ENCODE assay signal across 37 cellular contexts in genomic region chr15:72766780-72767179, GRCh38. TPM values are rescaled to one million over a fixed set of nuclear protein-coding genes. Genes with fewer than 3 reads are reported as not detected.
DNase-seq lines count a peak whose midpoint lies in the region; ATAC-seq, FAIRE-seq and TF ChIP-seq lines count a peak whose summit lies in the region.
"Had no signal": no experiment of that assay in that cellular context is flagged by ENCODE, and none has a peak within 500 bp of the region (broad histone marks: within the 10 kb centered on the region; RNA-seq: fewer than 3 reads in every experiment).

No MANE protein-coding gene starts in this region.

- no peaks in the 10 kb centered on the region for H3K27me3 ChIP-seq in adipocyte (replicated peaks; ENCODE audit: control insufficient read depth, insufficient read depth, low read length)
- H3K27me3 ChIP-seq in K562 (ENCODE audit: control insufficient read depth in 2 of 2, insufficient read depth in 2 of 2, low read length in 2 of 2), result no peaks in the 10 kb centered on the region
- H3K27me3 ChIP-seq: BE2C; BLaER1; BLaER1 treated with 17β-estradiol and CSF1 and Interleukin-3, amounts not matched to agents 10 nM and 100 nM had no signal

- no peak overlapping the region for H3K4me3 Mint-ChIP-seq in activated T-cell treated with anti-CD3 and anti-CD28 coated beads, Interleukin-2, amount 50 U/mL, for 72 hours
- H3K4me3 Mint-ChIP-seq in progenitor cell of endocrine pancreas (ENCODE audit: low read depth), result no peak overlapping the region
- H3K4me3 Mint-ChIP-seq: B cell; CD14-positive monocyte; CD4-positive, alpha-beta memory T cell; CD4-positive, alpha-beta T cell; CD4-positive, CD25-positive, alpha-beta regulatory T cell; CD8-positive, alpha-beta memory T cell; CD8-positive, alpha-beta T cell had no signal

- TF ChIP-seq CTCF in HEK293 (tag by site-specific recombination; IDR thresholded peaks at IDR 0.05) (no peak), K562 (IDR thresholded peaks at IDR 0.05 in 2 of 3, conservative IDR thresholded peaks at IDR 0.05 in 1 of 3; ENCODE audit: insufficient read depth in 2 of 3, low read depth in 1 of 3, low read length in 3 of 3) (no peak), progenitor cell of endocrine pancreas (IDR thresholded peaks at IDR 0.05; ENCODE audit: unreplicated experiment) (no peak)

- FAIRE-seq in K562 (lab: Jason Lieb, UNC), result no peak
- FAIRE-seq: A204.1, D721Med had no signal

- POLR2A ChIA-PET in HEK293 (lab: Yijun Ruan, JAX), result no interaction called here
- POLR2A ChIA-PET in K562 (lab: Yijun Ruan, JAX), result no interaction called here

- no TSS peak for BruUV-seq in K562 (replicated peaks; lab: Mats Ljungman, UMichigan)

- H3K27ac ChIP-seq in HEK293 (ENCODE audit: extremely low read depth, low read depth, low read length) (no peak overlapping the region), K562 (ENCODE audit: extremely low read depth, low read depth, low read length) (no peak overlapping the region)
- H3K27ac ChIP-seq: 22Rv1; A549; BLaER1; BLaER1 treated with 17β-estradiol and CSF1 and Interleukin-3, amounts not matched to agents 10 nM and 100 nM; C4-2B had no signal

- no peaks in the 10 kb centered on the region for H3K4me1 ChIP-seq in HEK293 (ENCODE audit: control insufficient read depth, insufficient read depth, low read length)
- no peaks in the 10 kb centered on the region for H3K4me1 ChIP-seq in adipocyte (ENCODE audit: control insufficient read depth, insufficient read depth, low read length)
- no peaks in the 10 kb centered on the region for H3K4me1 ChIP-seq in K562 (replicated peaks in 1 of 2; ENCODE audit: control insufficient read depth in 2 of 2, insufficient read depth in 2 of 2, low read length in 2 of 2)
- H3K4me1 ChIP-seq: A549; BE2C; BLaER1; BLaER1 treated with 17β-estradiol and CSF1 and Interleukin-3, amounts not matched to agents 10 nM and 100 nM; Caco-2 had no signal

- CTCF ChIA-PET in HEK293 (lab: Yijun Ruan, JAX) (interaction anchor here (0.6 to 2.8 kb wide), 3 partner anchors 15 to 1149 kb away, joined by 3 to 11 read pairs (median 3); no protein-coding TSS in a partner anchor), K562 (lab: Yijun Ruan, JAX; ENCODE audit: low intra/inter-chr PET ratio) (no interaction called here)

- no peak for ATAC-seq in activated T-cell treated with anti-CD3 and anti-CD28 coated beads, Interleukin-2, amount 50 U/mL, for 72 hours (replicated peaks in 1 of 2)
- ATAC-seq in K562 (no peak), GM19395 (IDR thresholded peaks at IDR 0.05; ENCODE audit: unreplicated experiment) (no peak)
- ATAC-seq: A549; CD8-positive, alpha-beta T cell had no signal

- peaks cover 24 to 61% of the 10 kb centered on the region in 2 donors for H3K36me3 Mint-ChIP-seq in activated T-cell treated with anti-CD3 and anti-CD28 coated beads, Interleukin-2, amount 50 U/mL, for 72 hours (ENCODE audit: insufficient read depth in 2 of 2)
- H3K36me3 Mint-ChIP-seq in progenitor cell of endocrine pancreas (ENCODE audit: insufficient read depth), result peaks cover 49% of the 10 kb centered on the region

- no peaks in the 10 kb centered on the region for H4K20me1 ChIP-seq in K562 (replicated peaks; ENCODE audit: control insufficient read depth, insufficient read depth, low read length)

- H3K4me1 Mint-ChIP-seq in activated T-cell treated with anti-CD3 and anti-CD28 coated beads, Interleukin-2, amount 50 U/mL, for 72 hours (ENCODE audit: low read depth), result peaks cover 10% of the 10 kb centered on the region
- no peaks in the 10 kb centered on the region for H3K4me1 Mint-ChIP-seq in progenitor cell of endocrine pancreas (ENCODE audit: low read depth)
- H3K4me1 Mint-ChIP-seq: CD14-positive monocyte had no signal

- no peaks in the 10 kb centered on the region for H3K27me3 Mint-ChIP-seq in activated T-cell treated with anti-CD3 and anti-CD28 coated beads, Interleukin-2, amount 50 U/mL, for 72 hours (ENCODE audit: low read depth)
- no peaks in the 10 kb centered on the region for H3K27me3 Mint-ChIP-seq in progenitor cell of endocrine pancreas
- H3K27me3 Mint-ChIP-seq: B cell; CD4-positive, alpha-beta memory T cell; CD4-positive, alpha-beta T cell; CD4-positive, CD25-positive, alpha-beta regulatory T cell; CD8-positive, alpha-beta memory T cell had no signal

- H3K9me1 ChIP-seq in K562 (ENCODE audit: control insufficient read depth, insufficient read depth, low read length), result no peaks in the 10 kb centered on the region

- no peak for DNase-seq in activated T-cell treated with anti-CD3 and anti-CD28 coated beads, Interleukin-2, amount 50 U/mL, for 72 hours
- DNase-seq in activated T-cell treated with anti-CD3 and anti-CD28 coated beads for 4 hours, result no peak
- DNase-seq in adipocyte (ENCODE audit: low read depth), result no peak
- DNase-seq in K562 (ENCODE audit: extremely low read depth in 1 of 4, low spot score in 3 of 4), result no peak
- DNase-seq in hypothalamus (lab: John Stamatoyannopoulos, UW), result no peak
- no peak for DNase-seq in progenitor cell of endocrine pancreas (ENCODE audit: low spot score, unreplicated experiment)
- DNase-seq: 8988T; ACHN; AML-193; BE2C; C1 segment of cervical spinal cord; Caco-2; Calu3; CD4-positive, alpha-beta memory T cell; CD4-positive, alpha-beta T cell; CD4-positive, CD25-positive, alpha-beta regulatory T cell; CD8-positive, alpha-beta memory T cell; CD8-positive, alpha-beta T cell; COR-L47; DMS 273 treated with DMSO at 0.1 percent for 48 hours; DMS153; DMS53; DMS79; DMS79 treated with DMSO at 0.1 percent for 48 hours; DND-41; EL had no signal

- H3K79me2 ChIP-seq in K562 (ENCODE audit: control insufficient read depth, insufficient read depth, low read length), result peaks cover 6% of the 10 kb centered on the region; the same call in 1 of the 3 replicates

- no peak overlapping the region for H2AFZ ChIP-seq in K562 (ENCODE audit: low read depth, low read length)

- H3K4me2 ChIP-seq in K562 (ENCODE audit: insufficient read depth, low read length), result no peak overlapping the region
- H3K4me2 ChIP-seq: A549; BLaER1; BLaER1 treated with 17β-estradiol and CSF1 and Interleukin-3, amounts not matched to agents 10 nM and 100 nM had no signal

- in situ Hi-C loops in K562 (cut with MboI), result no loop called here

- TF ChIP-seq EP300 in K562 (IDR thresholded peaks at IDR 0.05; ENCODE audit: low read length), result no peak

- H3K9me3 ChIP-seq in HEK293 (ENCODE audit: control insufficient read depth, insufficient read depth, low read depth, low read length), result no peaks in the 10 kb centered on the region; the same call in 1 of the 2 replicates
- H3K9me3 ChIP-seq in adipocyte (ENCODE audit: control insufficient read depth, low read length), result peaks cover 24% of the 10 kb centered on the region
- no peaks in the 10 kb centered on the region for H3K9me3 ChIP-seq in K562 (replicated peaks; ENCODE audit: control insufficient read depth, insufficient read depth, low read depth, low read length)
- H3K9me3 ChIP-seq: BE2C had no signal

- H3K9me3 Mint-ChIP-seq in activated T-cell treated with anti-CD3 and anti-CD28 coated beads, Interleukin-2, amount 50 U/mL, for 72 hours, result peaks cover 0 to 2% of the 10 kb centered on the region in 2 donors
- peaks cover 15% of the 10 kb centered on the region for H3K9me3 Mint-ChIP-seq in progenitor cell of endocrine pancreas (ENCODE audit: low read depth)

- no peak for TF ChIP-seq POLR2A in K562 (conservative IDR thresholded peaks at IDR 0.05)

- no peak for TF ChIP-seq RAD21 in K562 (CRISPR knock-in tag; conservative IDR thresholded peaks at IDR 0.05 in 1 of 2, IDR thresholded peaks at IDR 0.05 in 1 of 2)

- no peak overlapping the region for H3K9ac ChIP-seq in adipocyte (ENCODE audit: low read length)
- no peak overlapping the region for H3K9ac ChIP-seq in K562 (ENCODE audit: insufficient read depth in 1 of 2, low read depth in 2 of 2, low read length in 2 of 2)
- H3K9ac ChIP-seq: BLaER1; BLaER1 treated with 17β-estradiol and CSF1 and Interleukin-3, amounts not matched to agents 10 nM and 100 nM had no signal

- H3K36me3 ChIP-seq in HEK293 (ENCODE audit: control insufficient read depth in 2 of 2, insufficient read depth in 1 of 2, low read length in 2 of 2), result peaks cover 57 to 77% of the 10 kb centered on the region in 2 experiments
- peaks cover 95% of the 10 kb centered on the region for H3K36me3 ChIP-seq in adipocyte (ENCODE audit: control insufficient read depth, insufficient read depth, low read length, severe bottlenecking)
- peaks cover 84% of the 10 kb centered on the region for H3K36me3 ChIP-seq in K562 (ENCODE audit: control insufficient read depth, insufficient read depth, low read length)

- intact Hi-C loops in K562 (cut with micrococcal nuclease), result no loop called here

- no peak overlapping the region for H3K4me3 ChIP-seq in HEK293 (ENCODE audit: low read depth, low read length)
- H3K4me3 ChIP-seq in adipocyte (ENCODE audit: low read length), result peak overlapping the region; percentile 24
- no peak overlapping the region for H3K4me3 ChIP-seq in K562
- H3K4me3 ChIP-seq: A549, BLaER1 had no signal

- H3K27ac Mint-ChIP-seq in activated T-cell treated with anti-CD3 and anti-CD28 coated beads, Interleukin-2, amount 50 U/mL, for 72 hours, result peak overlapping the region; percentile 75
- H3K27ac Mint-ChIP-seq in progenitor cell of endocrine pancreas, result no peak overlapping the region
- H3K27ac Mint-ChIP-seq: B cell; CD4-positive, alpha-beta T cell; CD4-positive, CD25-positive, alpha-beta regulatory T cell; CD8-positive, alpha-beta memory T cell; CD8-positive, alpha-beta T cell had no signal

- WGBS in K562 (ENCODE audit: insufficient coverage, low coverage, missing lambda C conversion rate), result 94% methylated on average over 2 of the region's 2 CpGs

RNA-seq across cellular contexts. Expression of gene ADPGK, which starts 16.8 kb away (rescaled TPM):
- 10 to 100 TPM; 55.8 to 63.1 TPM for total RNA-seq in activated T-cell treated with anti-CD3 and anti-CD28 coated beads, Interleukin-2, amount 50 U/mL, for 72 hours
- 139 and 159 TPM in 2 replicates for total RNA-seq in K562 (2011; cell fraction: chromatin; rRNA removed; ENCODE audit: low replicate concordance)
- total RNA-seq in K562 (2011; cell fraction: nucleolus; rRNA removed), result 115 and 135 TPM in 2 replicates
- total RNA-seq in K562 (2011; cell fraction: nucleoplasm; rRNA removed), result 131 and 142 TPM in 2 replicates
- total RNA-seq in K562 (2014; rRNA removed), result 43.1 and 50.7 TPM in 2 replicates
- total RNA-seq in K562 (2014; rRNA removed; fragmentation: Illumina TruSeq; extraction: Trizol), result 48.5 and 50.4 TPM in 2 replicates
- 58.3 and 59.7 TPM in 2 replicates for total RNA-seq in K562 (2015; rRNA removed; fragmentation: Illumina TruSeq; extraction: Trizol)
- 40.3 and 45.3 TPM in 2 replicates for total RNA-seq in K562 (2021)
- 89.7 and 97.4 TPM in 2 replicates for polyA plus RNA-seq in K562 (2011; rRNA removed)
- polyA plus RNA-seq in K562 (2011; cell fraction: cytosol; rRNA removed), result 56.3 and 64.5 TPM in 2 replicates
- polyA plus RNA-seq in K562 (2011; cell fraction: nucleus; rRNA removed), result 79.3 and 86.1 TPM in 2 replicates
- polyA plus RNA-seq in K562 (2012), result 29.5 and 33.0 TPM in 2 replicates
- polyA plus RNA-seq in K562 (2014; fragmentation: Illumina TruSeq; extraction: Trizol), result 47.4 and 59.0 TPM in 2 replicates
- 10 to 100 TPM; 13.4 to 16.0 TPM for polyA plus RNA-seq in K562 (2014; fragmentation: Nextera tagmentation; extraction: Ambion mirVana)
- polyA plus RNA-seq in K562 (2014; rRNA removed), result 55.7 and 67.1 TPM in 2 replicates
- polyA minus RNA-seq in K562 (2011; rRNA and poly(A)+ RNA removed), result 60.4 and 68.2 TPM in 2 replicates
- polyA minus RNA-seq in K562 (2011; cell fraction: cytosol; rRNA and poly(A)+ RNA removed), result 28.1 and 29.3 TPM in 2 replicates
- 49.1 and 67.0 TPM in 2 replicates for polyA minus RNA-seq in K562 (2011; cell fraction: nucleus; rRNA and poly(A)+ RNA removed)
- 46.5 and 52.6 TPM in 2 replicates for total RNA-seq in progenitor cell of endocrine pancreas
